ENCODE assay signal across 11 cellular contexts in genomic region chr1:62673629-62674028, GRCh38.
"Had no signal": no experiment of that assay in that cellular context is flagged by ENCODE, and none has a peak within 500 bp of the region (broad histone marks: within the 10 kb centered on the region; RNA-seq: fewer than 3 reads in every experiment).

No MANE protein-coding gene starts in this region.

- H3K9me3 ChIP-seq: HAP-1 had no signal

- H3K27ac ChIP-seq: GM23248 had no signal

- H3K9ac ChIP-seq: GM23248 had no signal

- H3K4me2 ChIP-seq: GM23338 had no signal

- DNase-seq: GM23248, GOT3, H7, H9, HCEC 1CT, HFFc6 had no signal

- H3K36me3 ChIP-seq: HAP-1 had no signal

- FAIRE-seq: H1, H54 had no signal

- H2AFZ ChIP-seq: GM23248, GM23338 had no signal

- ATAC-seq: GM23338, HCT116 had no signal

- H3K4me3 ChIP-seq: GM23248, GM23338, HAP-1 had no signal
